13 cellular contexts compared by ENCODE assay signal in the genomic region with DNA sequence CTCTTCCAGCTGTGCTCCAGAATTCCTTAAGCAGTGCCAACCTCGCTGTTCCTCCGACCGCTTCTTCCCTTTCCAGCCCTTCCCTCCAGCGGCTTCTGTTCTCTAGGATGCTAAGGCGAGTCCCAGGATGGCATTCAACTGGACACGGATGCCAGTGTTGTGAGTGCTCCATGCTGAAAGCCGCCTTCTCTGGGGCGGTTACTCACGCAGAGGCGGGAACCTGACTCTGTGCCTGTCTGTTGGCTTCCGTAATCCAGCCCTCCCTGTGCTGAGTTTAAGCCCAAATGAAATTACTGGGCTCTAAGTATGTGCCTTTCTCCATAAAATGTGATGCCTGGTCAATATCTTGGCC. TPM values are rescaled to one million over a fixed set of nuclear protein-coding genes. Genes with fewer than 3 reads are reported as not detected.
DNase-seq lines count a peak whose midpoint lies in the region; ATAC-seq and TF ChIP-seq lines count a peak whose summit lies in the region.
"Had no signal": no experiment of that assay in that cellular context is flagged by ENCODE, and none has a peak within 500 bp of the region (broad histone marks: within the 10 kb centered on the region; RNA-seq: fewer than 3 reads in every experiment).

No MANE protein-coding gene starts in this region.

- H3K9me3 ChIP-seq in lower lobe of right lung: peaks cover 7% of the 10 kb centered on the region
- H3K9me3 ChIP-seq in subcutaneous abdominal adipose tissue (ENCODE audit: control insufficient read depth in 5 of 5, low read length in 5 of 5): peaks cover 0 to 13% (median 0%) of the 10 kb centered on the region in 5 donors

- H3K9ac ChIP-seq in subcutaneous abdominal adipose tissue (ENCODE audit: low read length in 5 of 5): no peak overlapping the region

- intact Hi-C loops in lower lobe of right lung (cut with DNase I): no loop called here

- ATAC-seq in lower lobe of right lung (peak; percentile 22 to 24), HG03342 (IDR thresholded peaks at IDR 0.05; ENCODE audit: unreplicated experiment) (no peak), GM21529 (IDR thresholded peaks at IDR 0.05; ENCODE audit: unreplicated experiment) (no peak)
- ATAC-seq: effector memory CD8-positive, alpha-beta T cell had no signal

- no peak for TF ChIP-seq CTCF in HFF-Myc (IDR thresholded peaks at IDR 0.05; ENCODE audit: low read depth, low read length, missing control alignments)
- no peak for TF ChIP-seq CTCF in lower lobe of right lung (IDR thresholded peaks at IDR 0.05)

- H3K4me3 ChIP-seq in HFF-Myc (replicated peaks; ENCODE audit: low read depth, low read length) (peak overlapping the region; percentile 16), lower lobe of right lung (no peak overlapping the region), subcutaneous abdominal adipose tissue (ENCODE audit: low read depth in 1 of 5, low read length in 5 of 5) (no peak overlapping the region)

- peaks cover 19% of the 10 kb centered on the region for H3K4me1 ChIP-seq in lower lobe of right lung
- H3K4me1 ChIP-seq in subcutaneous abdominal adipose tissue (ENCODE audit: control insufficient read depth in 5 of 5, insufficient read depth in 5 of 5, low read length in 5 of 5): peaks cover 5 to 34% (median 31%) of the 10 kb centered on the region in 5 donors

- H3K36me3 ChIP-seq in lower lobe of right lung (no peaks in the 10 kb centered on the region), subcutaneous abdominal adipose tissue (ENCODE audit: control insufficient read depth in 5 of 5, insufficient read depth in 5 of 5, low read length in 5 of 5) (no peaks in the 10 kb centered on the region)

- no peaks in the 10 kb centered on the region for H3K27me3 ChIP-seq in lower lobe of right lung (ENCODE audit: low read depth)
- no peaks in the 10 kb centered on the region for H3K27me3 ChIP-seq in subcutaneous abdominal adipose tissue (ENCODE audit: control insufficient read depth in 5 of 5, insufficient read depth in 4 of 5, low read length in 5 of 5)

- H3K27ac ChIP-seq in lower lobe of right lung (no peak overlapping the region), subcutaneous abdominal adipose tissue (ENCODE audit: low read depth, low read length) (peak overlapping the region; percentile 57)

- DNase-seq in HFF-Myc (ENCODE audit: extremely low read depth, low read depth) (peak; percentile 43), dedifferentiated amniotic fluid mesenchymal stem cell (ENCODE audit: extremely low spot score) (peak; percentile 82), lower lobe of right lung (no peak), SIG-M5 treated with dmso at 0.1 percent for 504 hours (lab: John Stamatoyannopoulos, UW; ENCODE audit: unreplicated experiment) (no peak), hypothalamus (lab: John Stamatoyannopoulos, UW) (no peak)
- DNase-seq: activated CD4-positive, alpha-beta T cell treated with anti-CD3 and anti-CD28 coated beads, Interleukin-2, amount 10 ng/mL, durations not matched to agents 24 days and 14 days; activated gamma-delta T cell treated with Interleukin-2 at 50 U/mL for 16 hours; effector memory CD8-positive, alpha-beta T cell; NCI-H2227 treated with DMSO at 0.1 percent for 48 hours had no signal

RNA-seq across cellular contexts. Expression of gene COL5A1, which starts 20.2 kb away (rescaled TPM):
- 29.0 TPM for total RNA-seq in lower lobe of right lung
- total RNA-seq: activated CD4-positive, alpha-beta T cell treated with anti-CD3 and anti-CD28 coated beads, Interleukin-2, amount 10 ng/mL, durations not matched to agents 24 days and 14 days; SK-MEL-5 had no signal

Comparison
In these comparisons a context has a peak if more than half of its experiments do, and no peak if none do; other contexts are left out.
1. DNase-seq: peak in HFF-Myc (single experiment) and dedifferentiated amniotic fluid mesenchymal stem cell (single experiment); none in lower lobe of right lung (single experiment), SIG-M5 treated with dmso at 0.1 percent for 504 hours (single experiment) and hypothalamus (0 of 51).
2. ATAC-seq: peak in lower lobe of right lung (2 of 2); none in HG03342 (single experiment) and GM21529 (single experiment).